In genomic region chr10:98696516-98696915, GRCh38 we compare ENCODE assay signal across 27 cellular contexts.
"Had no signal": no experiment of that assay in that cellular context is flagged by ENCODE, and none has a peak within 500 bp of the region (broad histone marks: within the 10 kb centered on the region; RNA-seq: fewer than 3 reads in every experiment).

No MANE protein-coding gene starts in this region.

- H3K4me3 Mint-ChIP-seq: immature natural killer cell; mesothelial cell of epicardium; naive B cell; natural killer cell treated with Interleukin-12 subunit alpha and Interleukin-12 subunit beta and Interleukin-15 and Interleukin-18, amount 100 ng/mL, for 72 hours; stimulated activated effector memory CD8-positive, alpha-beta T cell treated with anti-CD3 and anti-CD28 coated beads, Interleukin-12 subunit alpha, Interleukin-12 subunit beta, amount 100 ng/mL, for 72 hours had no signal

- H3K4me1 Mint-ChIP-seq: immature natural killer cell; mesothelial cell of epicardium; naive B cell; stimulated activated effector memory CD8-positive, alpha-beta T cell treated with anti-CD3 and anti-CD28 coated beads, Interleukin-12 subunit alpha, Interleukin-12 subunit beta, amount 100 ng/mL, for 72 hours had no signal

- H3K9me3 ChIP-seq: esophagus muscularis mucosa, lower lobe of right lung, mucosa of descending colon, ovary, psoas muscle, sigmoid colon, stomach, thyroid gland had no signal

- H3K36me3 Mint-ChIP-seq: immature natural killer cell; mesothelial cell of epicardium; naive B cell; natural killer cell treated with Interleukin-12 subunit alpha and Interleukin-12 subunit beta and Interleukin-15 and Interleukin-18, amount 100 ng/mL, for 72 hours; stimulated activated effector memory CD8-positive, alpha-beta T cell treated with anti-CD3 and anti-CD28 coated beads, Interleukin-12 subunit alpha, Interleukin-12 subunit beta, amount 100 ng/mL, for 72 hours had no signal

- ATAC-seq: foreskin keratinocyte; left ventricle myocardium superior; lower lobe of right lung; mucosa of descending colon; natural killer cell treated with Interleukin-12 subunit alpha and Interleukin-12 subunit beta and Interleukin-15 and Interleukin-18, amount 100 ng/mL, for 72 hours; psoas muscle; right cardiac atrium; stimulated activated effector memory CD8-positive, alpha-beta T cell treated with anti-CD3 and anti-CD28 coated beads, Interleukin-12 subunit alpha, Interleukin-12 subunit beta, amount 100 ng/mL, for 72 hours had no signal

- H3K27ac Mint-ChIP-seq: immature natural killer cell; mesothelial cell of epicardium; naive B cell; natural killer cell treated with Interleukin-12 subunit alpha and Interleukin-12 subunit beta and Interleukin-15 and Interleukin-18, amount 100 ng/mL, for 72 hours; stimulated activated effector memory CD8-positive, alpha-beta T cell treated with anti-CD3 and anti-CD28 coated beads, Interleukin-12 subunit alpha, Interleukin-12 subunit beta, amount 100 ng/mL, for 72 hours had no signal

- H3K27me3 ChIP-seq: esophagus muscularis mucosa, foreskin keratinocyte, ovary, sigmoid colon, stomach, thyroid gland had no signal

- H3K36me3 ChIP-seq: esophagus muscularis mucosa, lower lobe of right lung, ovary, sigmoid colon, stomach, thyroid gland had no signal

- H3K4me1 ChIP-seq: foreskin keratinocyte, lower lobe of right lung, psoas muscle, stomach, thyroid gland had no signal

- DNase-seq: dermis blood vessel endothelial cell; effector CD4-positive, alpha-beta T cell; foreskin keratinocyte; hypothalamus; immature natural killer cell; islet precursor cell; kidney glomerular epithelial cell; left ventricle myocardium superior; lower lobe of right lung; mucosa of descending colon; naive B cell; occipital lobe; ovary; psoas muscle; sigmoid colon; stimulated activated CD4-positive, alpha-beta T cell treated with anti-CD3 and anti-CD28 coated beads, Interleukin-2, amount 100 ng/mL, for 24 hours; stimulated activated CD4-positive, alpha-beta T cell treated with anti-CD3 and anti-CD28 coated beads, Interleukin-4, amount 100 ng/mL, for 24 hours; stimulated activated naive CD4-positive, alpha-beta T cell treated with Interleukin-2 at 50 U/mL for 16 hours; stomach; thyroid gland; trophoblast cell had no signal

- H3K9me3 Mint-ChIP-seq: immature natural killer cell; mesothelial cell of epicardium; naive B cell; stimulated activated effector memory CD8-positive, alpha-beta T cell treated with anti-CD3 and anti-CD28 coated beads, Interleukin-12 subunit alpha, Interleukin-12 subunit beta, amount 100 ng/mL, for 72 hours had no signal

- H3K4me3 ChIP-seq: coronary artery, esophagus muscularis mucosa, lower lobe of right lung, mucosa of descending colon, ovary, psoas muscle, sigmoid colon, stomach, thyroid gland had no signal

- H3K27ac ChIP-seq: coronary artery, esophagus muscularis mucosa, foreskin keratinocyte, lower lobe of right lung, ovary, psoas muscle, sigmoid colon, stomach, thyroid gland had no signal
